ENCODE assay signal across 13 cellular contexts in genomic region chr7:158633055-158633956, GRCh38. TPM values are rescaled to one million over a fixed set of nuclear protein-coding genes. Genes with fewer than 3 reads are reported as not detected.
DNase-seq lines count a peak whose midpoint lies in the region; ATAC-seq, FAIRE-seq and TF ChIP-seq lines count a peak whose summit lies in the region.
"Had no signal": no experiment of that assay in that cellular context is flagged by ENCODE, and none has a peak within 500 bp of the region (broad histone marks: within the 10 kb centered on the region; RNA-seq: fewer than 3 reads in every experiment).

No MANE protein-coding gene starts in this region.

- peaks cover 13% of the 10 kb centered on the region in 2 donors for H3K36me3 Mint-ChIP-seq in naive B cell

- H3K9me3 Mint-ChIP-seq in naive B cell: peaks cover 0 to 3% (median 0%) of the 10 kb centered on the region in 7 donors
- H3K9me3 Mint-ChIP-seq: endodermal cell had no signal

- DNase-seq in naive B cell: no peak
- DNase-seq in erythroblast (lab: John Stamatoyannopoulos, UW): no peak
- no peak for DNase-seq in D721Med (ENCODE audit: insufficient read length, low spot score)
- DNase-seq in cerebellar nuclear complex (lab: John Stamatoyannopoulos, UW): no peak
- no peak for DNase-seq in D341Med (ENCODE audit: low spot score)
- DNase-seq: endodermal cell, hippocampal formation, mesendoderm, NCI-H1694, right cardiac atrium had no signal

- TF ChIP-seq POLR2A in erythroblast (IDR thresholded peaks at IDR 0.05; ENCODE audit: low read length): no peak

- TF ChIP-seq CTCF in D721Med (IDR thresholded peaks at IDR 0.05; ENCODE audit: insufficient read depth, missing control alignments): no peak

- FAIRE-seq in D721Med (lab: Jason Lieb, UNC): no peak

- H3K27me3 Mint-ChIP-seq in naive B cell: no peaks in the 10 kb centered on the region

- peak overlapping the region in 5 of 6 donors; percentile 34 to 96 (median 78) for H3K27ac Mint-ChIP-seq in naive B cell
- H3K27ac Mint-ChIP-seq: endodermal cell had no signal

- peak; percentile 67 for ATAC-seq in GM18858 (IDR thresholded peaks at IDR 0.05; ENCODE audit: unreplicated experiment)
- peak; percentile 63 for ATAC-seq in GM21423 (IDR thresholded peaks at IDR 0.05; ENCODE audit: unreplicated experiment)
- peak; percentile 81 for ATAC-seq in HG03342 (IDR thresholded peaks at IDR 0.05; ENCODE audit: unreplicated experiment)
- no peak for ATAC-seq in naive B cell (ENCODE audit: low read depth in 2 of 2)

- peaks cover 8 to 10% (median 9%) of the 10 kb centered on the region in 3 donors for H3K4me1 Mint-ChIP-seq in naive B cell
- H3K4me1 Mint-ChIP-seq: endodermal cell had no signal

- H3K4me3 Mint-ChIP-seq in naive B cell: peak overlapping the region in 1 of 8 donors; percentile 6
- H3K4me3 Mint-ChIP-seq: endodermal cell had no signal

RNA-seq across cellular contexts. Expression of gene PTPRN2, which starts 45.7 kb away (rescaled TPM):
- 1 to 10 TPM; 1.4 to 4.6 (median 3.8) TPM for polyA plus RNA-seq in naive B cell (ENCODE audit: low read depth in 6 of 6)

Comparison
In these comparisons a context has a peak if more than half of its experiments do, and no peak if none do; other contexts are left out.
1. ATAC-seq: peak in GM18858 (single experiment), GM21423 (single experiment) and HG03342 (single experiment); none in naive B cell (0 of 2).